In the genomic region with DNA sequence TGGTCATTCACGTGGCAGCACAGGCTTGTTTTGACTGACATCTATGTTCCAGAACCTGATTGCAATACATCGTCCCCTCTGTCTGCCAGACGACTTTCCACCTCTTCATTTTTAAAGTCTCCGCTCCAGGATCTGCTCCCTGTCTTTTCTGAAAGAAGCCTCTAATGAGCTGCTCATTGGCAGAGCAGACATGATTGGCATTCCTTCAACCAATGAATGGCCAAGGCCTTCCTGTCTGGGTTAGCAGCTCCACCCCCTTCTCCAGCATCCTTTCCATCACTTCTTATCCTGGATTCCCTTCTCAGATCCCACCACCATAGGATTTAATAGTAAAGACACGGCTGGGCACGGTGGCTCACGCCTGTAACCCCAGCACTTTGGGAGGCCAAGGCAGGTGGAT, we compare ENCODE assay signal across 20 cellular contexts.
"Had no signal": no experiment of that assay in that cellular context is flagged by ENCODE, and none has a peak within 500 bp of the region (broad histone marks: within the 10 kb centered on the region; RNA-seq: fewer than 3 reads in every experiment).

No MANE protein-coding gene starts in this region.

- H3K9me3 ChIP-seq: heart left ventricle, left ventricle myocardium inferior, thoracic aorta had no signal

- FAIRE-seq: kidney had no signal

- H3K27me3 Mint-ChIP-seq: activated naive CD4-positive, alpha-beta T cell treated with anti-CD3 and anti-CD28 coated beads, Interleukin-2, amount 50 U/mL, for 24 hours; brain; stimulated activated naive CD8-positive, alpha-beta T cell treated with anti-CD3 and anti-CD28 coated beads, Interleukin-15, Interleukin-2, amounts not matched to agents 100 ng/mL and 50 ng/mL, for 24 hours had no signal

- H3K27me3 ChIP-seq: heart left ventricle had no signal

- H3K27ac Mint-ChIP-seq: activated CD8-positive, alpha-beta memory T cell treated with anti-CD3 and anti-CD28 coated beads, Interleukin-2, amount 10 ng/mL, durations not matched to agents 7 days and 5 days; activated naive CD4-positive, alpha-beta T cell treated with anti-CD3 and anti-CD28 coated beads, Interleukin-2, amount 50 U/mL, for 24 hours; activated T-cell treated with anti-CD3 and anti-CD28 coated beads, Interleukin-2, amount 50 U/mL, for 24 hours; brain; memory B cell; nephron; stimulated activated naive CD8-positive, alpha-beta T cell treated with anti-CD3 and anti-CD28 coated beads, Interleukin-15, Interleukin-2, amounts not matched to agents 100 ng/mL and 50 ng/mL, for 24 hours had no signal

- DNase-seq: activated CD4-positive, alpha-beta T cell treated with anti-CD3 and anti-CD28 coated beads, Interleukin-2, amount 50 U/mL, for 4 hours; activated CD4-positive, CD25-positive, alpha-beta regulatory T cell treated with anti-CD3 and anti-CD28 coated beads, Interleukin-2, amount 50 U/mL, for 72 hours; activated CD8-positive, alpha-beta memory T cell treated with anti-CD3 and anti-CD28 coated beads, Interleukin-2, amount 10 ng/mL, durations not matched to agents 7 days and 5 days; activated effector memory CD4-positive, alpha-beta T cell treated with Interleukin-2 at 50 U/mL for 16 hours; activated T-cell treated with anti-CD3 and anti-CD28 coated beads, Interleukin-2, amount 50 U/mL, for 24 hours; amniotic stem cell; cerebellar nuclear complex; heart left ventricle; kidney; left ventricle myocardium inferior; occipital lobe; stimulated activated CD4-positive, alpha-beta T cell treated with anti-CD3 and anti-CD28 coated beads, Interleukin-2, amount 100 ng/mL, for 48 hours; stimulated activated CD8-positive, alpha-beta memory T cell treated with anti-CD3 and anti-CD28 coated beads, Interleukin-4, amount 100 ng/mL, for 48 hours; T-helper 2 cell had no signal

- H3K4me3 ChIP-seq: heart left ventricle, left ventricle myocardium inferior, thoracic aorta had no signal

- H3K4me3 Mint-ChIP-seq: activated CD8-positive, alpha-beta memory T cell treated with anti-CD3 and anti-CD28 coated beads, Interleukin-2, amount 10 ng/mL, durations not matched to agents 7 days and 5 days; activated naive CD4-positive, alpha-beta T cell treated with anti-CD3 and anti-CD28 coated beads, Interleukin-2, amount 50 U/mL, for 24 hours; activated T-cell treated with anti-CD3 and anti-CD28 coated beads, Interleukin-2, amount 50 U/mL, for 24 hours; brain; memory B cell; nephron; stimulated activated naive CD8-positive, alpha-beta T cell treated with anti-CD3 and anti-CD28 coated beads, Interleukin-15, Interleukin-2, amounts not matched to agents 100 ng/mL and 50 ng/mL, for 24 hours had no signal

- H3K4me1 Mint-ChIP-seq: activated CD8-positive, alpha-beta memory T cell treated with anti-CD3 and anti-CD28 coated beads, Interleukin-2, amount 10 ng/mL, durations not matched to agents 7 days and 5 days; brain; nephron had no signal

- H3K27ac ChIP-seq: heart left ventricle, left ventricle myocardium inferior, thoracic aorta had no signal

- H3K36me3 Mint-ChIP-seq: activated CD8-positive, alpha-beta memory T cell treated with anti-CD3 and anti-CD28 coated beads, Interleukin-2, amount 10 ng/mL, durations not matched to agents 7 days and 5 days; activated naive CD4-positive, alpha-beta T cell treated with anti-CD3 and anti-CD28 coated beads, Interleukin-2, amount 50 U/mL, for 24 hours; brain had no signal

- H3K36me3 ChIP-seq: heart left ventricle, left ventricle myocardium inferior, thoracic aorta had no signal

- H3K9me3 Mint-ChIP-seq: activated naive CD4-positive, alpha-beta T cell treated with anti-CD3 and anti-CD28 coated beads, Interleukin-2, amount 50 U/mL, for 24 hours; memory B cell; stimulated activated naive CD8-positive, alpha-beta T cell treated with anti-CD3 and anti-CD28 coated beads, Interleukin-15, Interleukin-2, amounts not matched to agents 100 ng/mL and 50 ng/mL, for 24 hours had no signal

- ATAC-seq: activated CD8-positive, alpha-beta memory T cell treated with anti-CD3 and anti-CD28 coated beads, Interleukin-2, amount 10 ng/mL, durations not matched to agents 7 days and 5 days; heart left ventricle had no signal
